23 cellular contexts compared by ENCODE assay signal in genomic region chr13:75347457-75347856, GRCh38.
"Had no signal": no experiment of that assay in that cellular context is flagged by ENCODE, and none has a peak within 500 bp of the region (broad histone marks: within the 10 kb centered on the region; RNA-seq: fewer than 3 reads in every experiment).

No MANE protein-coding gene starts in this region.

- ATAC-seq: gastrocnemius medialis, heart right ventricle, left colon, left lung, left ventricle myocardium superior, lower lobe of right lung had no signal

- DNase-seq: cerebellar nuclear complex; colonic mucosa; cortex of kidney; effector memory CD4-positive, alpha-beta T cell; esophagus squamous epithelium; foreskin fibroblast; foreskin melanocyte; gastrocnemius medialis; glutamatergic neuron; head of caudate nucleus; heart right ventricle; hippocampal formation; islet precursor cell; kidney; kidney glomerular epithelial cell; left colon; left lung; left ventricle myocardium superior; lower lobe of right lung; mesenchymal stem cell; midbrain; naive B cell had no signal

- H3K4me3 ChIP-seq: colonic mucosa, esophagus squamous epithelium, gastrocnemius medialis, heart right ventricle, left lung, lower lobe of right lung had no signal

- H3K27me3 ChIP-seq: colonic mucosa, esophagus squamous epithelium, gastrocnemius medialis, heart right ventricle, left lung had no signal

- H3K27ac ChIP-seq: colonic mucosa, esophagus squamous epithelium, gastrocnemius medialis, heart right ventricle, left lung, lower lobe of right lung had no signal

- FAIRE-seq: endothelial cell of umbilical vein, kidney had no signal

- H3K4me1 ChIP-seq: colonic mucosa, esophagus squamous epithelium, gastrocnemius medialis, left lung, lower lobe of right lung had no signal

- H3K36me3 ChIP-seq: colonic mucosa, left lung had no signal

- H3K9me3 ChIP-seq: colonic mucosa, esophagus squamous epithelium, gastrocnemius medialis, heart right ventricle, left lung, lower lobe of right lung had no signal
